Comparison of ENCODE assay signal across 22 cellular contexts in genomic region chr4:103423261-103423660, GRCh38.
DNase-seq lines count a peak whose midpoint lies in the region; ATAC-seq, FAIRE-seq and TF ChIP-seq lines count a peak whose summit lies in the region.
"Had no signal": no experiment of that assay in that cellular context is flagged by ENCODE, and none has a peak within 500 bp of the region (broad histone marks: within the 10 kb centered on the region; RNA-seq: fewer than 3 reads in every experiment).

No MANE protein-coding gene starts in this region.

- H3K9ac ChIP-seq in liver (ENCODE audit: low read depth in 1 of 2, low read length in 2 of 2) (peak overlapping the region in 1 of 2 donors; percentile 63), HepG2 (ENCODE audit: insufficient read depth, low read depth, low read length) (no peak overlapping the region)
- H3K9ac ChIP-seq: GM23248 had no signal

- H3K4me3 ChIP-seq in liver (ENCODE audit: low read depth in 1 of 3, low read length in 3 of 3) (peak overlapping the region in 1 of 3 donors; percentile 39), HepG2 (replicated peaks in 1 of 3; ENCODE audit: insufficient read depth in 1 of 3, low read depth in 2 of 3, low read length in 3 of 3) (no peak overlapping the region), RWPE2 (ENCODE audit: severe bottlenecking) (no peak overlapping the region), right lobe of liver (peak overlapping the region in 2 of 3 donors; percentile 27 to 38)
- H3K4me3 ChIP-seq: GM23248, K562 had no signal

- WGBS in liver = 37% methylated on average over 2 of the region's 2 CpGs
- WGBS in HepG2 (ENCODE audit: low lambda C conversion rate) = 30% methylated on average over 2 of the region's 2 CpGs
- WGBS in right lobe of liver (ENCODE audit: insufficient coverage, low coverage, low lambda C conversion rate, missing lambda C conversion rate) = 10% methylated on average over 1 of the region's 2 CpGs

- in situ Hi-C loops in HepG2 (cut with HindIII; ENCODE audit: extremely low pct_ligation_motif_present, low pct_unique_long_range_greater_than_20kb) = no loop called here

- ATAC-seq in HepG2 = no peak
- no peak for ATAC-seq in RWPE2 (ENCODE audit: low read depth)
- peak; percentile 49 to 79 (median 68) for ATAC-seq in right lobe of liver
- peak; percentile 18 for ATAC-seq in stimulated activated memory B cell treated with anti-CD40 and anti-IgM and Interleukin-4, amounts not matched to agents 10 μg/mL and 1 μg/mL and 100 μg/mL, for 72 hours
- ATAC-seq: K562 had no signal

- H3K79me2 ChIP-seq in HepG2 (ENCODE audit: insufficient read depth, low read length) = no peaks in the 10 kb centered on the region

- CTCF ChIA-PET in HepG2 (lab: Yijun Ruan, JAX; ENCODE audit: low intra/inter-chr PET ratio, low total read pairs) = no interaction called here

- H3K4me1 ChIP-seq in liver (ENCODE audit: control insufficient read depth in 4 of 4, insufficient read depth in 4 of 4, low read length in 3 of 4) (peaks cover 2 to 36% (median 12%) of the 10 kb centered on the region in 4 donors), HepG2 (ENCODE audit: insufficient read depth, low read length) (peaks cover 14% of the 10 kb centered on the region), RWPE2 (ENCODE audit: insufficient read depth, poor library complexity, severe bottlenecking) (peaks cover 11% of the 10 kb centered on the region), right lobe of liver (peaks cover 0 to 19% (median 8%) of the 10 kb centered on the region in 4 donors)

- DNase-seq in HepG2 (ENCODE audit: low spot score) (no peak), RWPE2 (ENCODE audit: low spot score) (no peak), right lobe of liver (peak in 1 of 3 donors; percentile 70), amniotic stem cell (lab: John Stamatoyannopoulos, UW) (no peak), cerebellar nuclear complex (lab: John Stamatoyannopoulos, UW) (no peak), NCI-H82 treated with DMSO at 0.1 percent for 48 hours (lab: John Stamatoyannopoulos, UW; ENCODE audit: unreplicated experiment) (no peak)
- DNase-seq: AML-193; Caco-2; CD4-positive, alpha-beta T cell; GM23248; H7; IMR-90 had no signal

- intact Hi-C loops in HepG2 (cut with micrococcal nuclease; ENCODE audit: unreplicated experiment) = no loop called here
- intact Hi-C loops in right lobe of liver (cut with DNase I) = no loop called here

- peak overlapping the region; percentile 85 to 92 for H3K27ac ChIP-seq in liver (ENCODE audit: low read depth in 1 of 2, low read length in 2 of 2)
- no peak overlapping the region for H3K27ac ChIP-seq in HepG2 (ENCODE audit: extremely low read length, insufficient read depth, low read length)
- H3K27ac ChIP-seq in RWPE2 (ENCODE audit: poor library complexity, severe bottlenecking) = peak overlapping the region; percentile 16
- peak overlapping the region; percentile 61 to 97 (median 95) for H3K27ac ChIP-seq in right lobe of liver
- H3K27ac ChIP-seq: C4-2B, GM23248, HL-60 had no signal

- H3K27me3 Mint-ChIP-seq in stimulated activated memory B cell treated with anti-CD40 and anti-IgM and Interleukin-4, amounts not matched to agents 10 μg/mL and 1 μg/mL and 100 μg/mL, for 72 hours = no peaks in the 10 kb centered on the region

- no peak overlapping the region for H3K4me2 ChIP-seq in HepG2 (ENCODE audit: low read depth, low read length)

- no peak for TF ChIP-seq POLR2A in HepG2 (IDR thresholded peaks at IDR 0.05; ENCODE audit: insufficient read depth in 1 of 2, low read depth in 2 of 2, low read length in 2 of 2)
- TF ChIP-seq POLR2A in right lobe of liver (IDR thresholded peaks at IDR 0.05) = no peak

- H3K27me3 ChIP-seq in liver (ENCODE audit: control insufficient read depth in 4 of 4, insufficient read depth in 4 of 4, low read length in 3 of 4) (no peaks in the 10 kb centered on the region), HepG2 (ENCODE audit: control insufficient read depth in 1 of 2, insufficient read depth in 2 of 2, low read length in 2 of 2) (no peaks in the 10 kb centered on the region), RWPE2 (ENCODE audit: insufficient read depth, poor library complexity, severe bottlenecking) (no peaks in the 10 kb centered on the region), right lobe of liver (no peaks in the 10 kb centered on the region)

- no peak overlapping the region for H3K4me3 Mint-ChIP-seq in stimulated activated memory B cell treated with anti-CD40 and anti-IgM and Interleukin-4, amounts not matched to agents 10 μg/mL and 1 μg/mL and 100 μg/mL, for 72 hours
- H3K4me3 Mint-ChIP-seq: CD4-positive, alpha-beta T cell had no signal

- TF ChIP-seq EP300 in HepG2 (IDR thresholded peaks at IDR 0.05; ENCODE audit: low read depth in 2 of 2, low read length in 2 of 2) = no peak
- no peak for TF ChIP-seq EP300 in HepG2 (CRISPR knock-in tag; IDR thresholded peaks at IDR 0.05; ENCODE audit: borderline replicate concordance)

- FAIRE-seq in HepG2 (lab: Jason Lieb, UNC) = no peak
- FAIRE-seq: A204.1, D721Med, G401.6, GM12891, GM19239, K562 had no signal

- TF ChIP-seq RAD21 in liver (IDR thresholded peaks at IDR 0.05) (peak in 1 of 2 donors; percentile 7), HepG2 (CRISPR knock-in tag; IDR thresholded peaks at IDR 0.05) (no peak)

- BruUV-seq in HepG2 (replicated peaks; lab: Mats Ljungman, UMichigan) = no TSS peak

- no peaks in the 10 kb centered on the region for H3K9me3 Mint-ChIP-seq in stimulated activated memory B cell treated with anti-CD40 and anti-IgM and Interleukin-4, amounts not matched to agents 10 μg/mL and 1 μg/mL and 100 μg/mL, for 72 hours

- H3K27ac Mint-ChIP-seq in stimulated activated memory B cell treated with anti-CD40 and anti-IgM and Interleukin-4, amounts not matched to agents 10 μg/mL and 1 μg/mL and 100 μg/mL, for 72 hours = no peak overlapping the region
- H3K27ac Mint-ChIP-seq: CD4-positive, alpha-beta T cell had no signal

- TF ChIP-seq CTCF in liver (IDR thresholded peaks at IDR 0.05; ENCODE audit: low read depth, low read length, missing input control) (no peak), HepG2 (CRISPR knock-in tag; IDR thresholded peaks at IDR 0.05) (no peak), RWPE2 (IDR thresholded peaks at IDR 0.05; ENCODE audit: poor library complexity, severe bottlenecking) (no peak), right lobe of liver (IDR thresholded peaks at IDR 0.05) (no peak)

- H3K36me3 Mint-ChIP-seq in stimulated activated memory B cell treated with anti-CD40 and anti-IgM and Interleukin-4, amounts not matched to agents 10 μg/mL and 1 μg/mL and 100 μg/mL, for 72 hours = no peaks in the 10 kb centered on the region

- no peaks in the 10 kb centered on the region for H4K20me1 ChIP-seq in HepG2 (ENCODE audit: insufficient read depth, low read length)

- POLR2A ChIA-PET in HepG2 (lab: Yijun Ruan, JAX) = no interaction called here

- H3K9me3 ChIP-seq in liver (ENCODE audit: control insufficient read depth in 4 of 4, low read length in 3 of 4) (no peaks in the 10 kb centered on the region), HepG2 (ENCODE audit: low read length) (no peaks in the 10 kb centered on the region), RWPE2 (ENCODE audit: severe bottlenecking) (no peaks in the 10 kb centered on the region), right lobe of liver (no peaks in the 10 kb centered on the region)
- H3K9me3 ChIP-seq: Caco-2 had no signal

- H2AFZ ChIP-seq in HepG2 (ENCODE audit: low read length) = no peak overlapping the region
- H2AFZ ChIP-seq: GM23248 had no signal

- H3K36me3 ChIP-seq in liver (ENCODE audit: control insufficient read depth in 4 of 4, insufficient read depth in 3 of 4, low read depth in 1 of 4, low read length in 3 of 4) (no peaks in the 10 kb centered on the region), HepG2 (replicated peaks in 1 of 2; ENCODE audit: control insufficient read depth in 1 of 2, insufficient read depth in 2 of 2, low read length in 2 of 2) (no peaks in the 10 kb centered on the region), RWPE2 (ENCODE audit: low read depth) (no peaks in the 10 kb centered on the region), right lobe of liver (no peaks in the 10 kb centered on the region)

- H3K4me1 Mint-ChIP-seq in stimulated activated memory B cell treated with anti-CD40 and anti-IgM and Interleukin-4, amounts not matched to agents 10 μg/mL and 1 μg/mL and 100 μg/mL, for 72 hours = no peaks in the 10 kb centered on the region

TF ChIP-seq in liver, 16 proteins besides CTCF, POLR2A, EP300 and RAD21 (continues in another document):
- TF ChIP-seq YY1 (IDR thresholded peaks at IDR 0.05) (peak; percentile 78), EGR1 (IDR thresholded peaks at IDR 0.05; ENCODE audit: low read depth in 2 of 2) (peak in 1 of 2 donors; percentile 48), FOXA1 (IDR thresholded peaks at IDR 0.05) (no peak), FOXA2 (IDR thresholded peaks at IDR 0.05) (no peak)

TF ChIP-seq in HepG2, 621 proteins besides CTCF, POLR2A, EP300 and RAD21 (continues in another document):
- TF ChIP-seq PRDM15 (CRISPR knock-in tag; IDR thresholded peaks at IDR 0.05) = no peak
- no peak for TF ChIP-seq DNMT3B (CRISPR knock-in tag; conservative IDR thresholded peaks at IDR 0.05)
- no peak for TF ChIP-seq ZNF878 (CRISPR knock-in tag; IDR thresholded peaks at IDR 0.05)
- TF ChIP-seq RORA (CRISPR knock-in tag; IDR thresholded peaks at IDR 0.05) = no peak
- TF ChIP-seq ASH2L (IDR thresholded peaks at IDR 0.05; ENCODE audit: insufficient read length, low read depth, low read length) = no peak
- TF ChIP-seq CBX1 (IDR thresholded peaks at IDR 0.05; ENCODE audit: low read depth) = no peak

Comparison
In these comparisons a context has a peak if more than half of its experiments do, and no peak if none do; other contexts are left out.
1. H3K4me3 ChIP-seq: peak in right lobe of liver (2 of 3); none in HepG2 (0 of 3) and RWPE2 (single experiment).
2. ATAC-seq: peak in right lobe of liver (4 of 4) and stimulated activated memory B cell treated with anti-CD40 and anti-IgM and Interleukin-4, amounts not matched to agents 10 μg/mL and 1 μg/mL and 100 μg/mL, for 72 hours (single experiment); none in HepG2 (single experiment) and RWPE2 (single experiment).